ENCODE assay signal across 20 cellular contexts in genomic region chr20:58753929-58754551, GRCh38.
A peak's percentile ranks its signal among the peaks of the same experiment; 100 is the strongest.
DNase-seq lines count a peak whose midpoint lies in the region; ATAC-seq, FAIRE-seq and TF ChIP-seq lines count a peak whose summit lies in the region.
"Had no signal": no experiment of that assay in that cellular context is flagged by ENCODE, and none has a peak within 500 bp of the region (broad histone marks: within the 10 kb centered on the region; RNA-seq: fewer than 3 reads in every experiment).

No MANE protein-coding gene starts in this region.

- H3K4me3 ChIP-seq in SJCRH30: peak overlapping the region; percentile 9; the same call in 1 of the 2 replicates
- 0 out of 2 replicates have a peak overlapping the region, but pooled peaks have one; percentile 10 for H3K4me3 ChIP-seq in iPS-20b (ENCODE audit: low read length)
- no peak overlapping the region for H3K4me3 ChIP-seq in stomach
- no peak overlapping the region for H3K4me3 ChIP-seq in gastroesophageal sphincter
- H3K4me3 ChIP-seq: Peyer's patch, SK-N-MC had no signal

- TF ChIP-seq POLR2A in stomach (IDR thresholded peaks at IDR 0.05) (no peak), gastroesophageal sphincter (IDR thresholded peaks at IDR 0.05) (no peak)

- H3K27ac ChIP-seq in SJCRH30: no peak overlapping the region
- H3K27ac ChIP-seq in iPS-20b (ENCODE audit: low read length): no peak overlapping the region
- no peak overlapping the region for H3K27ac ChIP-seq in stomach
- no peak overlapping the region for H3K27ac ChIP-seq in caudate nucleus (ENCODE audit: low read depth, low read length)
- H3K27ac ChIP-seq in gastroesophageal sphincter: no peak overlapping the region
- H3K27ac ChIP-seq: C4-2B, Peyer's patch, SK-N-MC had no signal

- H3K9me3 ChIP-seq in SJCRH30 (replicated peaks) (no peaks in the 10 kb centered on the region), iPS-20b (ENCODE audit: insufficient read depth, low read depth, low read length) (no peaks in the 10 kb centered on the region), stomach (no peaks in the 10 kb centered on the region), gastroesophageal sphincter (no peaks in the 10 kb centered on the region)
- H3K9me3 ChIP-seq: Peyer's patch had no signal

- no peak for ATAC-seq in gastroesophageal sphincter
- ATAC-seq: Right ventricle myocardium inferior had no signal

- no peak overlapping the region for H3K9ac ChIP-seq in iPS-20b (ENCODE audit: low read depth, low read length)

- H3K27me3 ChIP-seq in SJCRH30 (no peaks in the 10 kb centered on the region), iPS-20b (ENCODE audit: insufficient read depth, low read length) (peaks cover 55% of the 10 kb centered on the region), stomach (peaks cover 0 to 36% (median 0%) of the 10 kb centered on the region in 3 donors), gastroesophageal sphincter (peaks cover 24% of the 10 kb centered on the region)
- H3K27me3 ChIP-seq: Peyer's patch had no signal

- FAIRE-seq in HTR-8/SVneo (lab: Jason Lieb, UNC): peak; percentile 79

- TF ChIP-seq CTCF in stomach (IDR thresholded peaks at IDR 0.05) (no peak), gastroesophageal sphincter (IDR thresholded peaks at IDR 0.05) (no peak)

- TF ChIP-seq EP300 in stomach (IDR thresholded peaks at IDR 0.05) (no peak), gastroesophageal sphincter (IDR thresholded peaks at IDR 0.05) (no peak)

- intact Hi-C loops in stomach (cut with DNase I; ENCODE audit: low total_unique reads): no loop called here

- DNase-seq in HTR-8/SVneo (ENCODE audit: insufficient read length, low spot score): no peak
- no peak for DNase-seq in SJCRH30
- peak; percentile 20 for DNase-seq in stomach
- DNase-seq in caudate nucleus (lab: John Stamatoyannopoulos, UW): no peak
- DNase-seq in globus pallidus (ENCODE audit: low spot score): no peak
- DNase-seq: AML-193, DMS 273 treated with DMSO at 0.1 percent for 48 hours, DND-41, IMR-90, Karpas-422, NCI-H1092, NCI-H1694, NCI-H2081 treated with DMSO at 0.1 percent for 48 hours, NCI-H446 treated with DMSO at 0.1 percent for 48 hours, Peyer's patch had no signal

- H3K4me1 ChIP-seq in SJCRH30: peaks cover 10% of the 10 kb centered on the region; the same call in 1 of the 2 replicates
- peaks cover 12% of the 10 kb centered on the region; the same call in 1 of the 2 replicates for H3K4me1 ChIP-seq in iPS-20b (ENCODE audit: insufficient read depth, low read length)
- no peaks in the 10 kb centered on the region for H3K4me1 ChIP-seq in stomach
- H3K4me1 ChIP-seq in gastroesophageal sphincter: no peaks in the 10 kb centered on the region
- H3K4me1 ChIP-seq: Peyer's patch had no signal

- H3K36me3 ChIP-seq in SJCRH30: no peaks in the 10 kb centered on the region
- no peaks in the 10 kb centered on the region for H3K36me3 ChIP-seq in iPS-20b (ENCODE audit: insufficient read depth, low read depth, low read length)
- H3K36me3 ChIP-seq in stomach: no peaks in the 10 kb centered on the region
- no peaks in the 10 kb centered on the region for H3K36me3 ChIP-seq in gastroesophageal sphincter
- H3K36me3 ChIP-seq: Peyer's patch had no signal

- 72 to 81% (median 75%) methylated on average over 16 to 17 of the region's 17 CpGs for whole genome bisulfite sequencing in stomach, 5 donors
- WGBS in gastroesophageal sphincter (ENCODE audit: low coverage in 1 of 2), 2 donors: 73 to 81% methylated on average over 8 to 13 of the region's 17 CpGs

Comparison
In these comparisons a context has a peak if more than half of its experiments do, and no peak if none do; other contexts are left out.
1. H3K4me3 ChIP-seq: peak in SJCRH30 (single experiment) and iPS-20b (single experiment); none in stomach (0 of 4) and gastroesophageal sphincter (0 of 2).